ENCODE assay signal across 8 cellular contexts in the genomic region with DNA sequence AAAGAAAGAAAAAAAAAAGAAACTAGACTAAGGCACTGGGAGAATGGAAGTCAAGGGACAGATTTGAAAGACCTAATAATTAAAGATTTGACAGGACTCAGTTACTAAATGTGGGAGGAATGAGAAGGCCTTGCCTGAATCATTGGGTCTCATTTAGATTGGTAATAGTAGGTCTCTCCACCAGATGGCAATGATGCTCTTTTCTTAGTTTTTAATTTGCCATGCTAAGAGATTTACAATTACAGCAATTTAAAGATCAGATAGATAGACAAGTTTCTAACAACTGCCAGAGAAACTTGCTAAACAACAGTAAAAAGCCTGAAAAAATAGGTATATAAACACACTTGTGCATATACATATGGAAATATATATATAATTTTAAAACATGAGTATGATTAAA. TPM values are rescaled to one million over a fixed set of nuclear protein-coding genes. Genes with fewer than 3 reads are reported as not detected.
A peak's percentile ranks its signal among the peaks of the same experiment; 100 is the strongest.
DNase-seq lines count a peak whose midpoint lies in the region; TF ChIP-seq lines count a peak whose summit lies in the region.

No MANE protein-coding gene starts in this region.

- H3K4me1 ChIP-seq in BE2C (no peaks in the 10 kb centered on the region; the same call in 1 of the 2 replicates), GM23248 (ENCODE audit: insufficient read depth) (peaks cover 22% of the 10 kb centered on the region)

- no peak for DNase-seq in BE2C
- DNase-seq in GM23248: peak; percentile 78
- peak; percentile 60 for DNase-seq in RKO (ENCODE audit: low spot score)
- DNase-seq in fibroblast of pulmonary artery (ENCODE audit: low read depth): peak; percentile 84
- no peak for DNase-seq in retinal pigment epithelial cell (ENCODE audit: low read depth)
- no peak for DNase-seq in substantia nigra (lab: John Stamatoyannopoulos, UW)
- no peak for DNase-seq in lower leg skin (ENCODE audit: low spot score in 2 of 2)
- DNase-seq in activated naive CD4-positive, alpha-beta T cell treated with Interleukin-2 at 50 U/mL for 16 hours: no peak

- 0 out of 2 replicates have a peak overlapping the region, but pooled peaks have one; percentile 16 for H3K9ac ChIP-seq in GM23248

- H3K4me3 ChIP-seq in BE2C (ENCODE audit: low read depth, low read length): no peak overlapping the region
- H3K4me3 ChIP-seq in GM23248: no peak overlapping the region
- no peak overlapping the region for H3K4me3 ChIP-seq in fibroblast of pulmonary artery (replicated peaks; ENCODE audit: low read depth, low read length)
- H3K4me3 ChIP-seq in retinal pigment epithelial cell (ENCODE audit: low read length): no peak overlapping the region
- H3K4me3 ChIP-seq in lower leg skin (ENCODE audit: low read depth, poor library complexity, severe bottlenecking): no peak overlapping the region

- no peaks in the 10 kb centered on the region for H3K9me2 ChIP-seq in GM23248 (ENCODE audit: insufficient read depth)

- TF ChIP-seq CTCF in BE2C (IDR thresholded peaks at IDR 0.05; ENCODE audit: low read depth, low read length) (peak; percentile 59), fibroblast of pulmonary artery (IDR thresholded peaks at IDR 0.05; ENCODE audit: low read length, missing control alignments) (peak; percentile 62), retinal pigment epithelial cell (conservative IDR thresholded peaks at IDR 0.05; ENCODE audit: low read depth, low read length) (peak; percentile 59), lower leg skin (IDR thresholded peaks at IDR 0.05) (no peak)

- no peaks in the 10 kb centered on the region for H4K20me1 ChIP-seq in GM23248 (ENCODE audit: insufficient read depth)

- H3F3A ChIP-seq in GM23248 (ENCODE audit: insufficient read depth): peaks cover 15% of the 10 kb centered on the region

- H3K27me3 ChIP-seq in BE2C: no peaks in the 10 kb centered on the region
- no peaks in the 10 kb centered on the region for H3K27me3 ChIP-seq in GM23248 (replicated peaks; ENCODE audit: insufficient read depth)

- peak overlapping the region; percentile 37 for H3K4me2 ChIP-seq in GM23248 (ENCODE audit: unreplicated experiment)

- no peak overlapping the region for H2AFZ ChIP-seq in GM23248

- H3K27ac ChIP-seq in GM23248 (peak overlapping the region; percentile 13), substantia nigra (ENCODE audit: low read depth, low read length, poor library complexity, severe bottlenecking) (no peak overlapping the region)

- intact Hi-C loops in lower leg skin (cut with DNase I; ENCODE audit: low total_unique reads): no loop called here

- H3K9me3 ChIP-seq in BE2C (no peaks in the 10 kb centered on the region), GM23248 (ENCODE audit: low read depth) (no peaks in the 10 kb centered on the region)

- H3K79me2 ChIP-seq in GM23248 (ENCODE audit: insufficient read depth): peaks cover 29% of the 10 kb centered on the region

- no peaks in the 10 kb centered on the region for H3K36me3 ChIP-seq in BE2C
- H3K36me3 ChIP-seq in GM23248 (ENCODE audit: low read depth): no peaks in the 10 kb centered on the region

- in situ Hi-C loops in GM23248 (cut with MboI): loop anchor here (25.0 kb wide), 1 partner anchor 680 kb away; no protein-coding TSS in a partner anchor

- TF ChIP-seq POLR2A in lower leg skin (IDR thresholded peaks at IDR 0.05): no peak

RNA-seq across cellular contexts. Expression of gene CRIPT, which starts 15.3 kb away (rescaled TPM):
- polyA plus RNA-seq in BE2C (2012; ENCODE audit: insufficient read depth, insufficient read length, low read depth): 13.3 TPM
- total RNA-seq in GM23248 (2014; rRNA removed; shearing (Covaris generic)): 20.9 and 29.8 TPM in 2 replicates
- 36.3 and 36.9 TPM in 2 replicates for polyA plus RNA-seq in GM23248 (2016; fragmentation: Nextera tagmentation; extraction: Ambion mirVana)
- 10 to 100 TPM; 11.9 to 16.9 (median 14.3) TPM for total RNA-seq in lower leg skin

RNA-seq across cellular contexts. Expression of gene PIGF, which starts 15.5 kb away (rescaled TPM):
- polyA plus RNA-seq in BE2C (2012; ENCODE audit: insufficient read depth, insufficient read length, low read depth): 26.1 TPM
- 34.4 and 36.0 TPM in 2 replicates for total RNA-seq in GM23248 (2014; rRNA removed; shearing (Covaris generic))
- 52.2 and 56.5 TPM in 2 replicates for polyA plus RNA-seq in GM23248 (2016; fragmentation: Nextera tagmentation; extraction: Ambion mirVana)
- total RNA-seq in lower leg skin: 10 to 100 TPM in 3 of 4 donors, 1 to 10 TPM in 1; 7.9 to 17.4 (median 12.9) TPM

Comparison
In these comparisons a context has a peak if more than half of its experiments do, and no peak if none do; other contexts are left out.
1. DNase-seq: peak in GM23248 (single experiment), RKO (single experiment) and fibroblast of pulmonary artery (single experiment); none in BE2C (single experiment), retinal pigment epithelial cell (single experiment), substantia nigra (0 of 49), lower leg skin (0 of 2) and activated naive CD4-positive, alpha-beta T cell treated with Interleukin-2 at 50 U/mL for 16 hours (single experiment).
2. CTCF ChIP-seq: peak in BE2C (single experiment), fibroblast of pulmonary artery (single experiment) and retinal pigment epithelial cell (single experiment); none in lower leg skin (0 of 3).